In the genomic region with DNA sequence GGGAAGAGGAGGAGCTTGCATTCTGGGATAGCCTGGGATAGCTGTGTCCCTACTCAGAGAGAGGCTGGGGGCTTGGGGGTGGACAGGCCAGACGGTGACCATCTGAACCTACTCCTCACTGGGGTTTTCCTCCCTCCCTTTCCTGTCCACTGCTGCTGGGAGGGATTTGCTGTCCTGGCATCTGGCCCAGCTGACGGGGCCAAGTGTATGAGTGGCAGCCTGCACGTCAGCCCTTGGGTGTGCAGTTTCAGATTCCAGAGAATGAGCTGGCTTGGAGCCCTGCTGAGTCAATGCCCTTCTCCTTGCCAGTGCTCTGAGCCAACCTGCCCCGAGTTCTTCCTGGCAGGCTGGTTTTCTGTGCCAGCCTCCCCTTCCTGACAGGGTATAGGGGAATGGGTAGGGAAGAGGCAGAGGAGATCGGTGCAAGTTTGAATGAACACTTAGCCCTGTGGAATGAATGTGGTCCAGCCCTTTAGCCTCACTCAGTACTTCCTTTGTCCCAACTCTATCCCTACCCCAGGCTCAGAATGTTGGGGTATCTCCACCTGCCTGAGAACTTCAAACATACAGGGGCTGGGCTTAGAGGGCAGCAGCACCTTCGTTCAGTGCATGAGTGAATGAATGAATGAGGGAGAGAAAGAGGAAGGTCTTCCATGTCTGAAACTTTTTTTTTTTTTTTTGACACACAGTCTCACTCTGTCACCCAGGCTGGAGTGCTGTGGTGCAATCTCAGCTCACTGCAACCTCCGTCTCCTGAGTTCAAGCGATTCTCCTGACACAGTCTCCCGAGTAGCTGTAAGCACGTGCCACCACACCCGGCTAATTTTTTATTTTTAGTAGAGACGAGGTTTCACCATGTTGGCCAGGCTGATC, we compare ENCODE assay signal across 7 cellular contexts. TPM values are rescaled to one million over a fixed set of nuclear protein-coding genes. Genes with fewer than 3 reads are reported as not detected.
DNase-seq lines count a peak whose midpoint lies in the region; ATAC-seq, FAIRE-seq and TF ChIP-seq lines count a peak whose summit lies in the region.

No MANE protein-coding gene starts in this region.

- TF ChIP-seq CTCF in astrocyte of the spinal cord (IDR thresholded peaks at IDR 0.05; ENCODE audit: low read depth, low read length): no peak

- H4K20me1 ChIP-seq in GM23248 (ENCODE audit: insufficient read depth): no peaks in the 10 kb centered on the region

- in situ Hi-C loops in GM23248 (cut with MboI) (no loop called here), astrocyte of the spinal cord (cut with HindIII; ENCODE audit: low sequenced_read_pairs) (no loop called here)

- H3K4me1 ChIP-seq in GM23248 (ENCODE audit: insufficient read depth): peaks cover 21% of the 10 kb centered on the region
- peaks cover 2% of the 10 kb centered on the region in 2 donors for H3K4me1 ChIP-seq in small intestine (ENCODE audit: control insufficient read depth in 2 of 2, insufficient read depth in 1 of 2, low read depth in 1 of 2, low read length in 1 of 2)

- WGBS in GM23248 (ENCODE audit: low coverage in 1 of 2, low lambda C conversion rate in 2 of 2, missing lambda C conversion rate in 2 of 2), 2 experiments: 5 to 6% methylated on average over 10 to 12 of the region's 12 CpGs
- 20 to 38% (median 22%) methylated on average over 12 of the region's 12 CpGs for WGBS in small intestine, 3 donors

- H3K4me2 ChIP-seq in GM23248 (ENCODE audit: unreplicated experiment): peak overlapping the region; percentile 59

- H3K4me3 ChIP-seq in GM23248: peak overlapping the region; percentile 43
- H3K4me3 ChIP-seq in astrocyte of the spinal cord (ENCODE audit: low read depth, low read length): no peak overlapping the region
- no peak overlapping the region for H3K4me3 ChIP-seq in small intestine (ENCODE audit: low read depth in 1 of 2, low read length in 2 of 2)

- peak overlapping the region; percentile 83 for H3K27ac ChIP-seq in GM23248
- H3K27ac ChIP-seq in small intestine (ENCODE audit: low read depth in 1 of 2, low read length in 1 of 2): peak overlapping the region; percentile 82 to 91

- intact Hi-C loops in activated CD4-positive, alpha-beta T cell treated with anti-CD3 and anti-CD28 coated beads, Interleukin-2, amount 10 ng/mL, durations not matched to agents 24 days and 14 days (cut with micrococcal nuclease): no loop called here

- no peak overlapping the region for H2AFZ ChIP-seq in GM23248

- DNase-seq in GM23248: peak; percentile 99
- peak; percentile 99 for DNase-seq in NCI-H226
- DNase-seq in astrocyte of the spinal cord (ENCODE audit: low read depth, low spot score): peak; percentile 96
- peak; percentile 67 for DNase-seq in iPS-NIHi11 (ENCODE audit: low spot score)
- DNase-seq in small intestine: peak; percentile 98
- no peak for DNase-seq in activated CD4-positive, alpha-beta T cell treated with anti-CD3 and anti-CD28 coated beads, Interleukin-2, amount 10 ng/mL, durations not matched to agents 24 days and 14 days

- H3F3A ChIP-seq in GM23248 (ENCODE audit: insufficient read depth): peaks cover 11% of the 10 kb centered on the region

- peak overlapping the region; percentile 65 for H3K9ac ChIP-seq in GM23248

- H3K36me3 Mint-ChIP-seq in activated CD4-positive, alpha-beta T cell treated with anti-CD3 and anti-CD28 coated beads, Interleukin-2, amount 10 ng/mL, durations not matched to agents 24 days and 14 days (ENCODE audit: low read depth): no peaks in the 10 kb centered on the region

- H3K36me3 ChIP-seq in GM23248 (ENCODE audit: low read depth): no peaks in the 10 kb centered on the region
- H3K36me3 ChIP-seq in small intestine (ENCODE audit: control insufficient read depth in 2 of 2, insufficient read depth in 2 of 2, low read length in 2 of 2): no peaks in the 10 kb centered on the region

- no peaks in the 10 kb centered on the region for H3K27me3 ChIP-seq in GM23248 (replicated peaks; ENCODE audit: insufficient read depth)
- no peaks in the 10 kb centered on the region for H3K27me3 ChIP-seq in small intestine (ENCODE audit: control insufficient read depth in 2 of 2, insufficient read depth in 2 of 2, low read length in 2 of 2)

- peaks cover 7% of the 10 kb centered on the region; the same call in 1 of the 2 replicates for H3K79me2 ChIP-seq in GM23248 (ENCODE audit: insufficient read depth)

- no peak for ATAC-seq in GM18511 (IDR thresholded peaks at IDR 0.05; ENCODE audit: unreplicated experiment)

- H3K27me3 Mint-ChIP-seq in activated CD4-positive, alpha-beta T cell treated with anti-CD3 and anti-CD28 coated beads, Interleukin-2, amount 10 ng/mL, durations not matched to agents 24 days and 14 days: peaks cover 17% of the 10 kb centered on the region

- H3K27ac Mint-ChIP-seq in activated CD4-positive, alpha-beta T cell treated with anti-CD3 and anti-CD28 coated beads, Interleukin-2, amount 10 ng/mL, durations not matched to agents 24 days and 14 days: no peak overlapping the region

- H3K9me2 ChIP-seq in GM23248 (ENCODE audit: insufficient read depth): no peaks in the 10 kb centered on the region

- H3K9me3 Mint-ChIP-seq in activated CD4-positive, alpha-beta T cell treated with anti-CD3 and anti-CD28 coated beads, Interleukin-2, amount 10 ng/mL, durations not matched to agents 24 days and 14 days: no peaks in the 10 kb centered on the region

- H3K4me3 Mint-ChIP-seq in activated CD4-positive, alpha-beta T cell treated with anti-CD3 and anti-CD28 coated beads, Interleukin-2, amount 10 ng/mL, durations not matched to agents 24 days and 14 days: no peak overlapping the region

- no peak for FAIRE-seq in small intestine (lab: Jason Lieb, UNC)

- H3K9me3 ChIP-seq in GM23248 (ENCODE audit: low read depth): no peaks in the 10 kb centered on the region
- no peaks in the 10 kb centered on the region for H3K9me3 ChIP-seq in small intestine (ENCODE audit: control insufficient read depth, low read depth)

- H3K4me1 Mint-ChIP-seq in activated CD4-positive, alpha-beta T cell treated with anti-CD3 and anti-CD28 coated beads, Interleukin-2, amount 10 ng/mL, durations not matched to agents 24 days and 14 days: peaks cover 18% of the 10 kb centered on the region

RNA-seq across cellular contexts. Expression of a gene that starts 1.8 kb away (rescaled TPM):
- total RNA-seq in GM23248 (2014; rRNA removed; shearing (Covaris generic)): 11.4 and 13.1 TPM in 2 replicates
- polyA plus RNA-seq in GM23248 (2016; fragmentation: Nextera tagmentation; extraction: Ambion mirVana) (37.9 and 39.9 TPM in 2 replicates), small intestine (10 to 100 TPM in 2 of 3 donors, 1 to 10 TPM in 1; 7.3 to 24.8 (median 10.0) TPM)
- total RNA-seq in activated CD4-positive, alpha-beta T cell treated with anti-CD3 and anti-CD28 coated beads, Interleukin-2, amount 10 ng/mL, durations not matched to agents 24 days and 14 days: 4.0 and 4.1 TPM in 2 replicates

RNA-seq across cellular contexts. Expression of a gene that starts 19.1 kb away (rescaled TPM):
- total RNA-seq in GM23248 (2014; rRNA removed; shearing (Covaris generic)): 0.11 and 0.63 TPM in 2 replicates
- polyA plus RNA-seq in GM23248 (2016; fragmentation: Nextera tagmentation; extraction: Ambion mirVana) (not detected in 2 replicates), small intestine (10 to 100 TPM in 1 of 3 donors, 1 to 10 TPM in 2; 1.3 to 13.0 (median 4.6) TPM)
- total RNA-seq in activated CD4-positive, alpha-beta T cell treated with anti-CD3 and anti-CD28 coated beads, Interleukin-2, amount 10 ng/mL, durations not matched to agents 24 days and 14 days: 0.85 and 1.5 TPM in 2 replicates

RNA-seq across cellular contexts. Expression of a gene that starts 28.0 kb away (rescaled TPM):
- total RNA-seq in GM23248 (2014; rRNA removed; shearing (Covaris generic)): 10.4 and 13.3 TPM in 2 replicates
- polyA plus RNA-seq in GM23248 (2016; fragmentation: Nextera tagmentation; extraction: Ambion mirVana): 84.9 and 85.9 TPM in 2 replicates
- 10 to 100 TPM; 55.7 to 86.8 (median 57.6) TPM for polyA plus RNA-seq in small intestine
- total RNA-seq in activated CD4-positive, alpha-beta T cell treated with anti-CD3 and anti-CD28 coated beads, Interleukin-2, amount 10 ng/mL, durations not matched to agents 24 days and 14 days: 69.4 and 74.0 TPM in 2 replicates

RNA-seq across cellular contexts. Expression of a gene that starts 40.9 kb away (rescaled TPM):
- total RNA-seq in GM23248 (2014; rRNA removed; shearing (Covaris generic)): 116 and 235 TPM in 2 replicates
- polyA plus RNA-seq in GM23248 (2016; fragmentation: Nextera tagmentation; extraction: Ambion mirVana) (580 and 587 TPM in 2 replicates), small intestine (100 to 1,000 TPM; 449 to 911 (median 838) TPM)
- 2,054 and 2,121 TPM in 2 replicates for total RNA-seq in activated CD4-positive, alpha-beta T cell treated with anti-CD3 and anti-CD28 coated beads, Interleukin-2, amount 10 ng/mL, durations not matched to agents 24 days and 14 days

RNA-seq across cellular contexts. Expression of a gene that starts 41.0 kb away (rescaled TPM):
- 17.6 and 30.7 TPM in 2 replicates for total RNA-seq in GM23248 (2014; rRNA removed; shearing (Covaris generic))
- polyA plus RNA-seq in GM23248 (2016; fragmentation: Nextera tagmentation; extraction: Ambion mirVana) (105 and 108 TPM in 2 replicates), small intestine (100 to 1,000 TPM; 125 to 160 (median 149) TPM)
- total RNA-seq in activated CD4-positive, alpha-beta T cell treated with anti-CD3 and anti-CD28 coated beads, Interleukin-2, amount 10 ng/mL, durations not matched to agents 24 days and 14 days: 52.9 and 54.3 TPM in 2 replicates
